In genomic region chr5:119524461-119524860, GRCh38 we compare ENCODE assay signal across 25 cellular contexts.
DNase-seq lines count a peak whose midpoint lies in the region; ATAC-seq, FAIRE-seq and TF ChIP-seq lines count a peak whose summit lies in the region.
"Had no signal": no experiment of that assay in that cellular context is flagged by ENCODE, and none has a peak within 500 bp of the region (broad histone marks: within the 10 kb centered on the region; RNA-seq: fewer than 3 reads in every experiment).

No MANE protein-coding gene starts in this region.

- no peak for DNase-seq in GM19239 (ENCODE audit: insufficient read length, low spot score)
- DNase-seq in progenitor cell of endocrine pancreas (ENCODE audit: low spot score, unreplicated experiment) = no peak
- no peak for DNase-seq in KG1 (lab: John Stamatoyannopoulos, UW)
- DNase-seq in activated CD4-positive, CD25-positive, alpha-beta regulatory T cell treated with anti-CD3 and anti-CD28 coated beads, Interleukin-2, amount 50 U/mL, for 72 hours = no peak
- DNase-seq in MM.1S = no peak
- no peak for DNase-seq in GM19238 (ENCODE audit: insufficient read length, low spot score)
- DNase-seq: 8988T; CD4-positive, CD25-positive, alpha-beta regulatory T cell; COR-L47; DMS 273 treated with DMSO at 0.1 percent for 48 hours; GOT3; KBM-7; NCI-H1417; NCI-H187; NCI-H2107; NCI-H510A; NCI-H748 treated with DMSO at 0.1 percent for 48 hours; NK-92 treated with Interleukin-12 subunit alpha and Interleukin-12 subunit beta, amount 100 ng/mL, for 24 hours; Right ventricle myocardium superior had no signal

- H3K9me3 Mint-ChIP-seq in progenitor cell of endocrine pancreas (ENCODE audit: low read depth) = peaks cover 7% of the 10 kb centered on the region

- no peak overlapping the region for H3K27ac ChIP-seq in MM.1S (ENCODE audit: low read length)

- no peaks in the 10 kb centered on the region for H3K4me1 ChIP-seq in MM.1S (ENCODE audit: low read length)

- H2AFZ ChIP-seq in MM.1S (ENCODE audit: low read length) = no peak overlapping the region

- H3K27me3 Mint-ChIP-seq in progenitor cell of endocrine pancreas = no peaks in the 10 kb centered on the region
- H3K27me3 Mint-ChIP-seq: B cell; CD4-positive, CD25-positive, alpha-beta regulatory T cell had no signal

- H3K27ac Mint-ChIP-seq in progenitor cell of endocrine pancreas = peak overlapping the region; percentile 27
- H3K27ac Mint-ChIP-seq: B cell; CD4-positive, CD25-positive, alpha-beta regulatory T cell had no signal

- TF ChIP-seq CTCF in progenitor cell of endocrine pancreas (IDR thresholded peaks at IDR 0.05; ENCODE audit: unreplicated experiment) (no peak), MM.1S (IDR thresholded peaks at IDR 0.05; ENCODE audit: low read length) (no peak)

- peak; percentile 75 for ATAC-seq in esophagus mucosa
- ATAC-seq: HCT116 had no signal

- no peaks in the 10 kb centered on the region for H3F3A ChIP-seq in MM.1S (ENCODE audit: insufficient read depth, low read length)

- no peaks in the 10 kb centered on the region for H4K20me1 ChIP-seq in MM.1S (ENCODE audit: insufficient read depth, low read length)

- peaks cover 31% of the 10 kb centered on the region for H3K36me3 Mint-ChIP-seq in progenitor cell of endocrine pancreas (ENCODE audit: insufficient read depth)

- H3K27me3 ChIP-seq in MM.1S (replicated peaks; ENCODE audit: insufficient read depth, low read length) = no peaks in the 10 kb centered on the region

- no peak overlapping the region for H3K4me3 ChIP-seq in MM.1S (ENCODE audit: low read length)

- no peak overlapping the region for H3K4me3 Mint-ChIP-seq in progenitor cell of endocrine pancreas (ENCODE audit: low read depth)
- H3K4me3 Mint-ChIP-seq: B cell; CD4-positive, CD25-positive, alpha-beta regulatory T cell had no signal

- FAIRE-seq in GM19239 (lab: Jason Lieb, UNC) = peak; percentile 47
- FAIRE-seq in islet of Langerhans (lab: Jason Lieb, UNC) = peak; percentile 17
- FAIRE-seq: G401.6, RCC 7860 had no signal

- H3K79me2 ChIP-seq in MM.1S (ENCODE audit: low read length) = no peaks in the 10 kb centered on the region

- no peaks in the 10 kb centered on the region for H3K36me3 ChIP-seq in MM.1S (replicated peaks; ENCODE audit: insufficient read depth, low read length)

- no peak overlapping the region for H3K4me2 ChIP-seq in MM.1S (ENCODE audit: low read depth, low read length)

- H3K4me1 Mint-ChIP-seq in progenitor cell of endocrine pancreas (ENCODE audit: low read depth) = peaks cover 12% of the 10 kb centered on the region

- no peak overlapping the region for H3K9ac ChIP-seq in MM.1S (ENCODE audit: low read length)

- no peaks in the 10 kb centered on the region for H3K9me2 ChIP-seq in MM.1S (replicated peaks; ENCODE audit: insufficient read depth, low read length)

- H3K9me3 ChIP-seq in MM.1S (replicated peaks; ENCODE audit: insufficient read depth, low read length) = no peaks in the 10 kb centered on the region
